20 cellular contexts compared by ENCODE assay signal in the genomic region with DNA sequence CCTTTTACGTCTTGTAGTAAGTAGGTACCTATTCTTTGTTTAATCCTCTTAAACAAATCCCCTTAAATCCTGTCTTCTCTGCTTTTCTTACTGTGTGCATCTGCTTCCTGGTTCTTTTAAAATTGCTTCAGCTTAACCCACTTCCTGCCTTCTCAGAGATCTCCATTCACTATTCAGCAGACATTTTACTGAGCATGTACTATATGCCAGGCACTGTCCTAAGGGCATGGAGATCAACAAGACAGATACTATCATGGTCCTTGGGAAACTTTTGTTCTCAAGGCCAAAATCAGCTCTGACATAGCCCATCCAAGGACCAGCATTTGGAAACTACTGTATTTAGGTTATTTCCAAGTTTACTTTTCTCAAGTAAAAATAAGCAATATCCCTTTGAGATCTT.
DNase-seq lines count a peak whose midpoint lies in the region; ATAC-seq lines count a peak whose summit lies in the region.
"Had no signal": no experiment of that assay in that cellular context is flagged by ENCODE, and none has a peak within 500 bp of the region (broad histone marks: within the 10 kb centered on the region; RNA-seq: fewer than 3 reads in every experiment).

No MANE protein-coding gene starts in this region.

- CTCF ChIA-PET in CD4-positive, alpha-beta memory T cell (lab: Charles Lee; ENCODE audit: partially characterized antibody): no interaction called here

- no peak overlapping the region for H3K4me3 Mint-ChIP-seq in CD4-positive, alpha-beta memory T cell
- H3K4me3 Mint-ChIP-seq: T-helper 1 cell treated with Interleukin-12 subunit alpha and Interleukin-12 subunit beta and Interleukin-4 antibody, amounts not matched to agents 30 μg/mL and 1 μg/mL, for 36 hours had no signal

- peak overlapping the region in 5 of 11 experiments; percentile 15 to 55 (median 39); a peak in 7 of 22 replicates for H3K27ac ChIP-seq in BLaER1 treated with 17β-estradiol and CSF1 and Interleukin-3, amounts not matched to agents 10 nM and 100 nM
- no peak overlapping the region for H3K27ac ChIP-seq in CD4-positive, alpha-beta memory T cell (ENCODE audit: low read depth, low read length)
- H3K27ac ChIP-seq: A549, RWPE1, SJCRH30 had no signal

- H3K27me3 Mint-ChIP-seq in CD4-positive, alpha-beta memory T cell: peaks cover 0 to 2% of the 10 kb centered on the region in 2 donors

- H3K4me3 ChIP-seq in BLaER1 treated with 17β-estradiol and CSF1 and Interleukin-3, amounts not matched to agents 10 nM and 100 nM: no peak overlapping the region
- no peak overlapping the region for H3K4me3 ChIP-seq in Jurkat, Clone E6-1 (ENCODE audit: low read length)
- no peak overlapping the region for H3K4me3 ChIP-seq in CD4-positive, alpha-beta memory T cell (ENCODE audit: low read length in 2 of 2)
- H3K4me3 ChIP-seq: A549, SJCRH30 had no signal

- H3K36me3 Mint-ChIP-seq in CD4-positive, alpha-beta memory T cell: no peaks in the 10 kb centered on the region

- H3K4me1 ChIP-seq in BLaER1 treated with 17β-estradiol and CSF1 and Interleukin-3, amounts not matched to agents 10 nM and 100 nM: peaks cover 0 to 16% (median 12%) of the 10 kb centered on the region in 10 experiments; a peak in 12 of 20 replicates
- H3K4me1 ChIP-seq in CD4-positive, alpha-beta memory T cell (ENCODE audit: insufficient read depth, low read length): no peaks in the 10 kb centered on the region
- H3K4me1 ChIP-seq: A549, SJCRH30 had no signal

- no peak overlapping the region for H3K27ac Mint-ChIP-seq in CD4-positive, alpha-beta memory T cell
- H3K27ac Mint-ChIP-seq: T-helper 1 cell treated with Interleukin-12 subunit alpha and Interleukin-12 subunit beta and Interleukin-4 antibody, amounts not matched to agents 30 μg/mL and 1 μg/mL, for 36 hours had no signal

- no peaks in the 10 kb centered on the region for H3K27me3 ChIP-seq in BLaER1 treated with 17β-estradiol and CSF1 and Interleukin-3, amounts not matched to agents 10 nM and 100 nM
- no peaks in the 10 kb centered on the region for H3K27me3 ChIP-seq in CD4-positive, alpha-beta memory T cell (ENCODE audit: insufficient read depth, low read length)
- H3K27me3 ChIP-seq: SJCRH30 had no signal

- H3K36me3 ChIP-seq in BLaER1 treated with 17β-estradiol and CSF1 and Interleukin-3, amounts not matched to agents 10 nM and 100 nM: no peaks in the 10 kb centered on the region
- H3K36me3 ChIP-seq in CD4-positive, alpha-beta memory T cell (ENCODE audit: insufficient read depth, low read length): no peaks in the 10 kb centered on the region
- H3K36me3 ChIP-seq: SJCRH30 had no signal

- H3K4me2 ChIP-seq in BLaER1 treated with 17β-estradiol and CSF1 and Interleukin-3, amounts not matched to agents 10 nM and 100 nM: peak overlapping the region in 6 of 11 experiments; percentile 2 to 54 (median 18); a peak in 6 of 22 replicates
- H3K4me2 ChIP-seq: A549 had no signal

- peak; percentile 35 for DNase-seq in Jurkat, Clone E6-1 (ENCODE audit: low read depth, low spot score)
- DNase-seq in NCI-H82 treated with DMSO at 0.1 percent for 48 hours (lab: John Stamatoyannopoulos, UW; ENCODE audit: unreplicated experiment) (peak; percentile 94), foreskin melanocyte (peak; percentile 62), DMS53 treated with DMSO at 0.1 percent for 48 hours (lab: John Stamatoyannopoulos, UW; ENCODE audit: unreplicated experiment) (no peak)
- no peak for DNase-seq in CD4-positive, alpha-beta memory T cell
- DNase-seq: C1 segment of cervical spinal cord, KG1, NCI-H1092 treated with DMSO at 0.1 percent for 48 hours, NCI-H146, NCI-H2081, NCI-H2171 treated with DMSO at 0.1 percent for 48 hours, NCI-H446 treated with DMSO at 0.1 percent for 48 hours, PC-3, SJCRH30 had no signal

- no peaks in the 10 kb centered on the region for H4K20me1 ChIP-seq in BLaER1 treated with 17β-estradiol and CSF1 and Interleukin-3, amounts not matched to agents 10 nM and 100 nM

- ATAC-seq in GM19455 (IDR thresholded peaks at IDR 0.05; ENCODE audit: unreplicated experiment): no peak
- ATAC-seq: A549, HepG2, PC-3 had no signal

- no peaks in the 10 kb centered on the region for H3K9me3 Mint-ChIP-seq in CD4-positive, alpha-beta memory T cell

- POLR2A ChIA-PET in CD4-positive, alpha-beta memory T cell (lab: Charles Lee; ENCODE audit: partially characterized antibody): no interaction called here

- peaks cover 0 to 1% (median 0%) of the 10 kb centered on the region in 4 donors for H3K4me1 Mint-ChIP-seq in CD4-positive, alpha-beta memory T cell

- no peaks in the 10 kb centered on the region for H3K9me3 ChIP-seq in BLaER1 treated with 17β-estradiol and CSF1 and Interleukin-3, amounts not matched to agents 10 nM and 100 nM (replicated peaks in 1 of 11)
- H3K9me3 ChIP-seq in CD4-positive, alpha-beta memory T cell (ENCODE audit: control insufficient read depth in 1 of 2, low read length in 2 of 2): no peaks in the 10 kb centered on the region
- H3K9me3 ChIP-seq: A549, SJCRH30 had no signal

- intact Hi-C loops in CD4-positive, alpha-beta memory T cell (cut with micrococcal nuclease): no loop called here

- H3K9ac ChIP-seq in BLaER1 treated with 17β-estradiol and CSF1 and Interleukin-3, amounts not matched to agents 10 nM and 100 nM: no peak overlapping the region

Comparison
In these comparisons a context has a peak if more than half of its experiments do, and no peak if none do; other contexts are left out.
1. DNase-seq: peak in Jurkat, Clone E6-1 (single experiment), NCI-H82 treated with DMSO at 0.1 percent for 48 hours (single experiment) and foreskin melanocyte (single experiment); none in CD4-positive, alpha-beta memory T cell (0 of 5) and DMS53 treated with DMSO at 0.1 percent for 48 hours (single experiment).